6 cellular contexts compared by ENCODE assay signal in genomic region chr7:142507066-142507465, GRCh38.
DNase-seq lines count a peak whose midpoint lies in the region; ATAC-seq, FAIRE-seq and TF ChIP-seq lines count a peak whose summit lies in the region.
"Not testable (repeated sequence)": the region's sequence is repeated elsewhere in the genome, so short reads cannot be mapped to it uniquely, and the experiment has no call there.

No MANE protein-coding gene starts in this region.

- TF ChIP-seq CTCF in DND-41 (IDR thresholded peaks at IDR 0.05; ENCODE audit: borderline replicate concordance, extremely low read depth, low read length, poor library complexity, severe bottlenecking); endothelial cell of umbilical vein (IDR thresholded peaks at IDR 0.05; ENCODE audit: extremely low read depth in 1 of 2, insufficient read depth in 1 of 2, low read depth in 1 of 2, low read length in 2 of 2): not testable (repeated sequence)

- not testable (repeated sequence) for H3K79me1 ChIP-seq in trophoblast cell (ENCODE audit: low read length)

- H2AFZ ChIP-seq in DND-41 (ENCODE audit: low read depth, low read length); endothelial cell of umbilical vein (ENCODE audit: low read depth, low read length); trophoblast cell (ENCODE audit: insufficient read depth, low read length, poor library complexity): not testable (repeated sequence)

- peaks cover 11 to 59% (median 48%) of the 10 kb centered on the region in 7 donors for H3K4me1 Mint-ChIP-seq in naive thymus-derived CD4-positive, alpha-beta T cell

- H4K8ac ChIP-seq in trophoblast cell (ENCODE audit: low read depth, low read length): not testable (repeated sequence)

- dilution Hi-C loops in endothelial cell of umbilical vein (cut with MboI; ENCODE audit: extremely low pct_ligation_motif_present, low sequenced_read_pairs): not testable (repeated sequence)

- not testable (repeated sequence) for DNase-seq in DND-41; endothelial cell of umbilical vein (ENCODE audit: low read depth, low spot score); naive thymus-derived CD4-positive, alpha-beta T cell; trophoblast cell
- DNase-seq in NCI-H2171 treated with DMSO at 0.1 percent for 48 hours (lab: John Stamatoyannopoulos, UW) (peak; percentile 89), SK-N-DZ (ENCODE audit: low spot score) (peak; percentile 90)

- H2BK120ac ChIP-seq in trophoblast cell (ENCODE audit: insufficient read depth, low read length, poor library complexity): peak overlapping the region; percentile 65

- peak overlapping the region; percentile 88 for H2BK12ac ChIP-seq in trophoblast cell (ENCODE audit: low read length)

- not testable (repeated sequence) for H3K9me1 ChIP-seq in endothelial cell of umbilical vein (replicated peaks; ENCODE audit: control insufficient read depth, extremely low read depth, insufficient read depth, low read length)

- H3K36me3 ChIP-seq in DND-41 (ENCODE audit: insufficient read depth, low read length); endothelial cell of umbilical vein (ENCODE audit: control insufficient read depth in 2 of 2, extremely low read depth in 1 of 2, insufficient read depth in 2 of 2, low read length in 2 of 2); naive thymus-derived CD4-positive, alpha-beta T cell (ENCODE audit: control insufficient read depth in 2 of 3, insufficient read depth in 3 of 3, low read length in 3 of 3); trophoblast cell (ENCODE audit: control insufficient read depth in 1 of 2, insufficient read depth in 2 of 2, low read length in 2 of 2): not testable (repeated sequence)

- not testable (repeated sequence) for H3K4me2 ChIP-seq in DND-41 (ENCODE audit: insufficient read depth, low read length); endothelial cell of umbilical vein (ENCODE audit: insufficient read depth, low read length); trophoblast cell (ENCODE audit: low read length)

- H3K27ac Mint-ChIP-seq in naive thymus-derived CD4-positive, alpha-beta T cell: peak overlapping the region in 7 of 9 donors; percentile 41 to 96 (median 92)

- no CpG with 5 or more reads among the region's 5 CpGs for WGBS in trophoblast cell (ENCODE audit: extremely low coverage, insufficient coverage, insufficient read length)

- H3K9me3 ChIP-seq in DND-41 (ENCODE audit: insufficient read depth, low read length, severe bottlenecking); endothelial cell of umbilical vein (replicated peaks; ENCODE audit: control insufficient read depth, insufficient read depth, low read length); naive thymus-derived CD4-positive, alpha-beta T cell (ENCODE audit: control insufficient read depth in 2 of 3, low read length in 3 of 3); trophoblast cell (ENCODE audit: insufficient read depth, low read depth, low read length): not testable (repeated sequence)

- H3K36me3 Mint-ChIP-seq in naive thymus-derived CD4-positive, alpha-beta T cell: not testable (repeated sequence)

- peak; percentile 43 for FAIRE-seq in endothelial cell of umbilical vein (lab: Jason Lieb, UNC)

- not testable (repeated sequence) for ATAC-seq in DND-41 (ENCODE audit: insufficient read depth, low read depth); naive thymus-derived CD4-positive, alpha-beta T cell

- H3K4me1 ChIP-seq in DND-41 (ENCODE audit: insufficient read depth, low read length) (peaks cover 40% of the 10 kb centered on the region), trophoblast cell (ENCODE audit: control insufficient read depth in 1 of 2, insufficient read depth in 2 of 2, low read length in 2 of 2) (peaks cover 15 to 17% of the 10 kb centered on the region in 2 experiments)
- not testable (repeated sequence) for H3K4me1 ChIP-seq in endothelial cell of umbilical vein (ENCODE audit: control insufficient read depth, extremely low read depth, insufficient read depth, low read length)
- peaks cover 0 to 32% of the 10 kb centered on the region in 2 donors for H3K4me1 ChIP-seq in naive thymus-derived CD4-positive, alpha-beta T cell (ENCODE audit: control insufficient read depth in 2 of 2, insufficient read depth in 2 of 2, low read length in 2 of 2)

- CTCF ChIA-PET in endothelial cell of umbilical vein (lab: Charles Lee): interaction anchor here (1.2 to 2.9 kb wide), 3 partner anchors 9 to 25 kb away, joined by 3 to 15 read pairs (median 7); no protein-coding TSS in a partner anchor
- CTCF ChIA-PET in naive thymus-derived CD4-positive, alpha-beta T cell (lab: Charles Lee): interaction anchor here (0.5 to 5.7 kb wide), 3 partner anchors 9 to 27 kb away, joined by 3 to 19 read pairs (median 4); no protein-coding TSS in a partner anchor

- H3K27me3 ChIP-seq in DND-41 (ENCODE audit: insufficient read depth, low read length, poor library complexity); endothelial cell of umbilical vein (ENCODE audit: control insufficient read depth in 2 of 2, insufficient read depth in 2 of 2, low read length in 2 of 2); naive thymus-derived CD4-positive, alpha-beta T cell (ENCODE audit: control insufficient read depth in 2 of 2, insufficient read depth in 2 of 2, low read length in 2 of 2); trophoblast cell (ENCODE audit: insufficient read depth, low read length): not testable (repeated sequence)

- H3K4ac ChIP-seq in trophoblast cell (ENCODE audit: low read depth, low read length): not testable (repeated sequence)

- not testable (repeated sequence) for TF ChIP-seq POLR2A in endothelial cell of umbilical vein (IDR thresholded peaks at IDR 0.05; ENCODE audit: low read depth, low read length)

- not testable (repeated sequence) for H4K20me1 ChIP-seq in DND-41 (ENCODE audit: insufficient read depth, low read length); endothelial cell of umbilical vein (replicated peaks; ENCODE audit: control insufficient read depth, extremely low read depth, insufficient read depth, low read length)

- H3K18ac ChIP-seq in trophoblast cell (ENCODE audit: low read length): not testable (repeated sequence)

- not testable (repeated sequence) for H3K4me3 Mint-ChIP-seq in naive thymus-derived CD4-positive, alpha-beta T cell

- peak overlapping the region; percentile 76 for H3K14ac ChIP-seq in trophoblast cell (ENCODE audit: low read length)

- H2AK5ac ChIP-seq in trophoblast cell (ENCODE audit: low read length): not testable (repeated sequence)

- H3K27ac ChIP-seq in DND-41 (ENCODE audit: low read length): peak overlapping the region; percentile 62
- not testable (repeated sequence) for H3K27ac ChIP-seq in endothelial cell of umbilical vein (ENCODE audit: insufficient read depth, low read depth, low read length); naive thymus-derived CD4-positive, alpha-beta T cell (ENCODE audit: low read depth, low read length); trophoblast cell (ENCODE audit: low read depth, low read length)

- H3K9ac ChIP-seq in DND-41 (ENCODE audit: low read depth, low read length); endothelial cell of umbilical vein (replicated peaks; ENCODE audit: extremely low read depth, insufficient read depth, low read length); trophoblast cell (ENCODE audit: low read length): not testable (repeated sequence)

- not testable (repeated sequence) for H4K12ac ChIP-seq in trophoblast cell (ENCODE audit: low read depth, low read length)

- H2BK5ac ChIP-seq in trophoblast cell (ENCODE audit: low read depth, low read length, poor library complexity): peak overlapping the region; percentile 8

- POLR2A ChIA-PET in endothelial cell of umbilical vein (lab: Charles Lee): not testable (repeated sequence)
- POLR2A ChIA-PET in naive thymus-derived CD4-positive, alpha-beta T cell (lab: Charles Lee): interaction anchor here (5.4 kb wide), 1 partner anchor 8 kb away, joined by 51 read pairs; no protein-coding TSS in a partner anchor

- H3K4me3 ChIP-seq in DND-41 (ENCODE audit: low read depth in 1 of 2, low read length in 2 of 2); endothelial cell of umbilical vein (replicated peaks in 1 of 3; ENCODE audit: insufficient read depth in 1 of 3, low read depth in 1 of 3, low read length in 3 of 3); naive thymus-derived CD4-positive, alpha-beta T cell (ENCODE audit: low read length); trophoblast cell (ENCODE audit: low read depth, low read length): not testable (repeated sequence)

- peak overlapping the region; percentile 53 for H4K91ac ChIP-seq in trophoblast cell (ENCODE audit: low read depth, low read length)

- H3K79me2 ChIP-seq in DND-41 (ENCODE audit: insufficient read depth, low read length); endothelial cell of umbilical vein (ENCODE audit: control insufficient read depth, insufficient read depth, low read length); trophoblast cell (ENCODE audit: control insufficient read depth, insufficient read depth, low read length, poor library complexity): not testable (repeated sequence)

- intact Hi-C loops in endothelial cell of umbilical vein (cut with micrococcal nuclease); naive thymus-derived CD4-positive, alpha-beta T cell (cut with micrococcal nuclease): not testable (repeated sequence)

- not testable (repeated sequence) for H3K23ac ChIP-seq in trophoblast cell (ENCODE audit: low read length)

- not testable (repeated sequence) for BruUV-seq in endothelial cell of umbilical vein (replicated peaks; lab: Mats Ljungman, UMichigan)

- not testable (repeated sequence) for H3K9me3 Mint-ChIP-seq in naive thymus-derived CD4-positive, alpha-beta T cell

- H3K27me3 Mint-ChIP-seq in naive thymus-derived CD4-positive, alpha-beta T cell: peaks cover 0 to 22% (median 0%) of the 10 kb centered on the region in 5 donors
